Comparison of ENCODE assay signal across 16 cellular contexts in genomic region chr17:42585353-42585752, GRCh38. TPM values are rescaled to one million over a fixed set of nuclear protein-coding genes. Genes with fewer than 3 reads are reported as not detected.
DNase-seq lines count a peak whose midpoint lies in the region; ATAC-seq and TF ChIP-seq lines count a peak whose summit lies in the region.
"Had no signal": no experiment of that assay in that cellular context is flagged by ENCODE, and none has a peak within 500 bp of the region (broad histone marks: within the 10 kb centered on the region; RNA-seq: fewer than 3 reads in every experiment).

No MANE protein-coding gene starts in this region.

- peaks cover 59% of the 10 kb centered on the region for H3K36me3 Mint-ChIP-seq in stimulated activated memory B cell treated with anti-CD40 and anti-IgM and Interleukin-4, amounts not matched to agents 10 μg/mL and 1 μg/mL and 100 μg/mL, for 72 hours

- H3K36me3 ChIP-seq in RWPE2 (ENCODE audit: low read depth), result peaks cover 82% of the 10 kb centered on the region

- TF ChIP-seq CTCF in RWPE2 (IDR thresholded peaks at IDR 0.05; ENCODE audit: poor library complexity, severe bottlenecking), result no peak

- H3K27ac ChIP-seq in RWPE2 (ENCODE audit: poor library complexity, severe bottlenecking), result peak overlapping the region; percentile 86

- H3K4me3 ChIP-seq in RWPE2 (ENCODE audit: severe bottlenecking), result no peak overlapping the region

- DNase-seq in SKM-1 treated with dmso at 0.1 percent for 144 hours (lab: John Stamatoyannopoulos, UW; ENCODE audit: unreplicated experiment) (peak; percentile 20), SKM-1 (lab: John Stamatoyannopoulos, UW; ENCODE audit: unreplicated experiment) (no peak), RWPE2 (ENCODE audit: low spot score) (no peak), left ventricle myocardium superior (no peak), OCI-M2 (lab: John Stamatoyannopoulos, UW; ENCODE audit: unreplicated experiment) (no peak)
- no peak for DNase-seq in activated CD8-positive, alpha-beta memory T cell treated with anti-CD3 and anti-CD28 coated beads, Interleukin-2, amount 50 U/mL, for 4 hours
- DNase-seq: 8988T; activated CD4-positive, CD25-positive, alpha-beta regulatory T cell; activated naive CD8-positive, alpha-beta T cell treated with anti-CD3 and anti-CD28 coated beads, Interleukin-2, amount 10 ng/mL, durations not matched to agents 7 days and 5 days; caudate nucleus; NCI-H1436; NCI-H446 treated with DMSO at 0.1 percent for 48 hours; occipital lobe; PC-3 had no signal

- H3K27me3 ChIP-seq in RWPE2 (ENCODE audit: insufficient read depth, poor library complexity, severe bottlenecking), result no peaks in the 10 kb centered on the region

- H3K27ac Mint-ChIP-seq in stimulated activated memory B cell treated with anti-CD40 and anti-IgM and Interleukin-4, amounts not matched to agents 10 μg/mL and 1 μg/mL and 100 μg/mL, for 72 hours, result peak overlapping the region; percentile 24
- H3K27ac Mint-ChIP-seq: activated naive CD8-positive, alpha-beta T cell treated with anti-CD3 and anti-CD28 coated beads, Interleukin-2, amount 10 ng/mL, durations not matched to agents 7 days and 5 days had no signal

- no peak overlapping the region for H3K4me3 Mint-ChIP-seq in stimulated activated memory B cell treated with anti-CD40 and anti-IgM and Interleukin-4, amounts not matched to agents 10 μg/mL and 1 μg/mL and 100 μg/mL, for 72 hours
- H3K4me3 Mint-ChIP-seq: activated naive CD8-positive, alpha-beta T cell treated with anti-CD3 and anti-CD28 coated beads, Interleukin-2, amount 10 ng/mL, durations not matched to agents 7 days and 5 days had no signal

- H3K4me1 Mint-ChIP-seq in stimulated activated memory B cell treated with anti-CD40 and anti-IgM and Interleukin-4, amounts not matched to agents 10 μg/mL and 1 μg/mL and 100 μg/mL, for 72 hours, result peaks cover 33% of the 10 kb centered on the region

- no peaks in the 10 kb centered on the region for H3K9me3 Mint-ChIP-seq in stimulated activated memory B cell treated with anti-CD40 and anti-IgM and Interleukin-4, amounts not matched to agents 10 μg/mL and 1 μg/mL and 100 μg/mL, for 72 hours
- H3K9me3 Mint-ChIP-seq: activated naive CD8-positive, alpha-beta T cell treated with anti-CD3 and anti-CD28 coated beads, Interleukin-2, amount 10 ng/mL, durations not matched to agents 7 days and 5 days had no signal

- ATAC-seq in RWPE2 (ENCODE audit: low read depth) (no peak), left ventricle myocardium superior (peak; percentile 59), HG02623 (IDR thresholded peaks at IDR 0.05; ENCODE audit: unreplicated experiment) (no peak)
- ATAC-seq in stimulated activated memory B cell treated with anti-CD40 and anti-IgM and Interleukin-4, amounts not matched to agents 10 μg/mL and 1 μg/mL and 100 μg/mL, for 72 hours, result no peak
- ATAC-seq: PC-3 had no signal

- intact Hi-C loops in left ventricle myocardium superior (cut with micrococcal nuclease), result no loop called here

- H3K27me3 Mint-ChIP-seq in stimulated activated memory B cell treated with anti-CD40 and anti-IgM and Interleukin-4, amounts not matched to agents 10 μg/mL and 1 μg/mL and 100 μg/mL, for 72 hours, result no peaks in the 10 kb centered on the region
- H3K27me3 Mint-ChIP-seq: activated naive CD8-positive, alpha-beta T cell treated with anti-CD3 and anti-CD28 coated beads, Interleukin-2, amount 10 ng/mL, durations not matched to agents 7 days and 5 days had no signal

- H3K4me1 ChIP-seq in RWPE2 (ENCODE audit: insufficient read depth, poor library complexity, severe bottlenecking), result peaks cover 20% of the 10 kb centered on the region

- H3K9me3 ChIP-seq in RWPE2 (ENCODE audit: severe bottlenecking), result no peaks in the 10 kb centered on the region

RNA-seq across cellular contexts. Expression of gene PSMC3IP, which starts 7.8 kb away (rescaled TPM):
- total RNA-seq in left ventricle myocardium superior, result 3.1 TPM

RNA-seq across cellular contexts. Expression of gene MLX, which starts 18.5 kb away (rescaled TPM):
- 72.3 TPM for total RNA-seq in left ventricle myocardium superior

RNA-seq across cellular contexts. Expression of gene COASY, which starts 23.4 kb away (rescaled TPM):
- total RNA-seq in left ventricle myocardium superior, result 45.2 TPM

RNA-seq across cellular contexts. Expression of gene RETREG3, which starts 23.8 kb away (rescaled TPM):
- 25.7 TPM for total RNA-seq in left ventricle myocardium superior

RNA-seq across cellular contexts. Expression of gene TUBG1, which starts 24.1 kb away (rescaled TPM):
- total RNA-seq in left ventricle myocardium superior, result 46.0 TPM
